In genomic region chr7:119999743-120000475, GRCh38 we compare ENCODE assay signal across 25 cellular contexts.
DNase-seq lines count a peak whose midpoint lies in the region; ATAC-seq, FAIRE-seq and TF ChIP-seq lines count a peak whose summit lies in the region.
"Had no signal": no experiment of that assay in that cellular context is flagged by ENCODE, and none has a peak within 500 bp of the region (broad histone marks: within the 10 kb centered on the region; RNA-seq: fewer than 3 reads in every experiment).

No MANE protein-coding gene starts in this region.

- TF ChIP-seq POLR2A in GM18505 (IDR thresholded peaks at IDR 0.05; ENCODE audit: borderline replicate concordance, extremely low read depth, insufficient read depth, insufficient read length): no peak
- TF ChIP-seq POLR2A in GM12891 (IDR thresholded peaks at IDR 0.05; ENCODE audit: low read depth, low read length): no peak
- TF ChIP-seq POLR2A in esophagus squamous epithelium (IDR thresholded peaks at IDR 0.05): no peak

- no peak overlapping the region for H3K4me3 ChIP-seq in astrocyte (ENCODE audit: insufficient read depth, low read depth, low read length)
- H3K4me3 ChIP-seq in choroid plexus epithelial cell (ENCODE audit: low read depth, low read length): no peak overlapping the region
- H3K4me3 ChIP-seq in esophagus squamous epithelium: no peak overlapping the region
- H3K4me3 ChIP-seq: A549, BLaER1 had no signal

- WGBS in esophagus squamous epithelium, 2 donors: 79 to 80% methylated on average over 5 of the region's 5 CpGs

- peak overlapping the region; percentile 80 for H3K27ac Mint-ChIP-seq in astrocyte (ENCODE audit: unreplicated experiment)
- H3K27ac Mint-ChIP-seq: CD8-positive, alpha-beta T cell; IgD-negative memory B cell had no signal

- peaks cover 8% of the 10 kb centered on the region for H3K4me1 Mint-ChIP-seq in astrocyte (ENCODE audit: low read depth, unreplicated experiment)
- H3K4me1 Mint-ChIP-seq: IgD-negative memory B cell had no signal

- H3K9ac ChIP-seq in astrocyte (ENCODE audit: low read length): no peak overlapping the region
- H3K9ac ChIP-seq: BLaER1 had no signal

- no peaks in the 10 kb centered on the region for H4K20me1 ChIP-seq in astrocyte (ENCODE audit: insufficient read depth, low read length)
- H4K20me1 ChIP-seq: BLaER1 had no signal

- no peaks in the 10 kb centered on the region for H3K27me3 Mint-ChIP-seq in astrocyte (ENCODE audit: low read depth, unreplicated experiment)
- H3K27me3 Mint-ChIP-seq: IgD-negative memory B cell had no signal

- peak; percentile 31 for TF ChIP-seq CTCF in astrocyte (IDR thresholded peaks at IDR 0.05; ENCODE audit: insufficient read depth, low read depth, low read length)
- TF ChIP-seq CTCF in choroid plexus epithelial cell (conservative IDR thresholded peaks at IDR 0.05; ENCODE audit: low read depth, low read length): no peak
- no peak for TF ChIP-seq CTCF in esophagus squamous epithelium (IDR thresholded peaks at IDR 0.05)

- no peaks in the 10 kb centered on the region for H3K79me2 ChIP-seq in astrocyte (ENCODE audit: insufficient read depth, low read length)

- H3K27ac ChIP-seq in astrocyte (ENCODE audit: low read depth, low read length) (no peak overlapping the region), esophagus squamous epithelium (no peak overlapping the region)
- H3K27ac ChIP-seq: A549, BLaER1 had no signal

- no peak overlapping the region for H2AFZ ChIP-seq in astrocyte (ENCODE audit: low read depth, low read length)

- H3K4me3 Mint-ChIP-seq in astrocyte (ENCODE audit: unreplicated experiment): no peak overlapping the region
- H3K4me3 Mint-ChIP-seq: CD8-positive, alpha-beta T cell; IgD-negative memory B cell had no signal

- DNase-seq in HT1080 (ENCODE audit: low read depth) (peak; percentile 7), astrocyte (ENCODE audit: low read depth) (no peak), choroid plexus epithelial cell (ENCODE audit: low read depth) (peak; percentile 33), myocyte (ENCODE audit: low read depth) (peak; percentile 35), GM12891 (ENCODE audit: insufficient read length, low spot score) (no peak), esophagus squamous epithelium (lab: John Stamatoyannopoulos, UW) (no peak)
- DNase-seq: CD8-positive, alpha-beta T cell; DMS53; EL; NCI-H1092 treated with DMSO at 0.1 percent for 48 hours; NCI-H146; NCI-H2029 treated with DMSO at 0.1 percent for 48 hours; NCI-H2171 treated with DMSO at 0.1 percent for 48 hours; NCI-H510A treated with DMSO at 0.1 percent for 48 hours; NCI-H774; OCI-M1; RPMI8226; SIG-M5 had no signal

- no peaks in the 10 kb centered on the region for H3K36me3 Mint-ChIP-seq in astrocyte (ENCODE audit: low read depth, unreplicated experiment)
- H3K36me3 Mint-ChIP-seq: CD8-positive, alpha-beta T cell; IgD-negative memory B cell had no signal

- H3K4me1 ChIP-seq in astrocyte (ENCODE audit: insufficient read depth, low read length) (no peaks in the 10 kb centered on the region), esophagus squamous epithelium (no peaks in the 10 kb centered on the region)
- H3K4me1 ChIP-seq: A549, BLaER1 had no signal

- FAIRE-seq in astrocyte (lab: Jason Lieb, UNC) (no peak), GM12891 (lab: Jason Lieb, UNC) (no peak)
- FAIRE-seq: A549, GM12892, H54 had no signal

- no peak overlapping the region for H3K4me2 ChIP-seq in astrocyte (ENCODE audit: low read length)
- H3K4me2 ChIP-seq: A549, BLaER1 had no signal

- H3K9me3 ChIP-seq in astrocyte (ENCODE audit: insufficient read depth, low read depth, low read length) (no peaks in the 10 kb centered on the region), esophagus squamous epithelium (no peaks in the 10 kb centered on the region)
- H3K9me3 ChIP-seq: A549, BLaER1 had no signal

- H3K27me3 ChIP-seq in astrocyte (ENCODE audit: insufficient read depth, low read length) (no peaks in the 10 kb centered on the region), esophagus squamous epithelium (no peaks in the 10 kb centered on the region)
- H3K27me3 ChIP-seq: BLaER1 had no signal

- H3K9me3 Mint-ChIP-seq in astrocyte (ENCODE audit: unreplicated experiment): peaks cover 4% of the 10 kb centered on the region

- intact Hi-C loops in esophagus squamous epithelium (cut with DNase I): no loop called here

- ATAC-seq in GM18505 (IDR thresholded peaks at IDR 0.05; ENCODE audit: unreplicated experiment) (no peak), HG03025 (IDR thresholded peaks at IDR 0.05; ENCODE audit: low FRiP score, unreplicated experiment) (no peak)
- ATAC-seq: A549; CD8-positive, alpha-beta T cell had no signal

- H3K36me3 ChIP-seq in astrocyte (ENCODE audit: insufficient read depth, low read length) (no peaks in the 10 kb centered on the region), esophagus squamous epithelium (no peaks in the 10 kb centered on the region)
- H3K36me3 ChIP-seq: BLaER1 had no signal

TF ChIP-seq in GM12891, 5 proteins besides CTCF, POLR2A, EP300 and RAD21:
- TF ChIP-seq PAX5 (IDR thresholded peaks at IDR 0.05; ENCODE audit: insufficient read depth, low read length, severe bottlenecking): no peak
- no peak for TF ChIP-seq POLR2AphosphoS5 (IDR thresholded peaks at IDR 0.05; ENCODE audit: low read depth, low read length)
- no peak for TF ChIP-seq SPI1 (IDR thresholded peaks at IDR 0.05; ENCODE audit: low read depth, low read length)
- no peak for TF ChIP-seq POU2F2 (IDR thresholded peaks at IDR 0.05; ENCODE audit: low read depth, low read length)
- no peak for TF ChIP-seq TAF1 (IDR thresholded peaks at IDR 0.05; ENCODE audit: low read depth, low read length)

Comparison
In these comparisons a context has a peak if more than half of its experiments do, and no peak if none do; other contexts are left out.
1. DNase-seq: peak in HT1080 (single experiment), choroid plexus epithelial cell (single experiment) and myocyte (single experiment); none in astrocyte (single experiment), GM12891 (single experiment) and esophagus squamous epithelium (single experiment).